ENCODE assay signal across 8 cellular contexts in the genomic region with DNA sequence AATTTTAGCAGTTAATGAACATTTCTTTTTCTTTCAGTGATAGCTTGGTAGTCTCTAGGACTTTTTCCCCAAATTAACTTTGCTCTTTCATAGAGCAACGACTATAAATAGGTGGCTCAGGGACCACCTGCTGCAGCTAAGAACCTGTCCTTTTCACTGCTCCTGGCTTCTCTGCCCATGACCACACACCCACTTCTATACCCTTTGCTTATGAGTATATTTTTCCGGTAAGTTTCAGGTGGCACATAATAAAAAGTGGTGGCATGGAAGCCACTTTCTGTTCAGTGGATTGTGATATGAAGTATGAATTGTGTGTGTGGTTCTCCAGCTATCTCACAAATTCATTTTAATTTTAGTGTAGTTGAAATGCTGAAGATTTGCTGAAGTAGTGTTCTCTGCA. TPM values are rescaled to one million over a fixed set of nuclear protein-coding genes. Genes with fewer than 3 reads are reported as not detected.
DNase-seq lines count a peak whose midpoint lies in the region; ATAC-seq and TF ChIP-seq lines count a peak whose summit lies in the region.

No MANE protein-coding gene starts in this region.

- no peak for ATAC-seq in activated CD4-positive, alpha-beta T cell treated with anti-CD3 and anti-CD28 coated beads for 36 hours
- ATAC-seq in gastroesophageal sphincter = no peak
- no peak for ATAC-seq in GM19023 (IDR thresholded peaks at IDR 0.05; ENCODE audit: unreplicated experiment)

- H3K27ac ChIP-seq in gastroesophageal sphincter (peak overlapping the region in 3 of 4 donors; percentile 12 to 96 (median 96)), stomach (peak overlapping the region in 4 of 5 donors; percentile 97 to 98 (median 98))

- H3K27ac Mint-ChIP-seq in activated CD4-positive, alpha-beta T cell treated with anti-CD3 and anti-CD28 coated beads for 36 hours = peak overlapping the region; percentile 97

- 52 to 67% methylated on average over 2 of the region's 2 CpGs for WGBS in gastroesophageal sphincter (ENCODE audit: low coverage in 1 of 2), 2 donors
- 55 to 72% (median 63%) methylated on average over 2 of the region's 2 CpGs for WGBS in stomach, 5 donors

- no peaks in the 10 kb centered on the region for H3K27me3 ChIP-seq in gastroesophageal sphincter
- no peaks in the 10 kb centered on the region for H3K27me3 ChIP-seq in stomach

- TF ChIP-seq POLR2A in gastroesophageal sphincter (IDR thresholded peaks at IDR 0.05) (no peak), stomach (IDR thresholded peaks at IDR 0.05) (no peak)

- TF ChIP-seq CTCF in gastroesophageal sphincter (IDR thresholded peaks at IDR 0.05) (no peak), stomach (IDR thresholded peaks at IDR 0.05) (no peak)

- no peak for TF ChIP-seq EP300 in gastroesophageal sphincter (IDR thresholded peaks at IDR 0.05)
- TF ChIP-seq EP300 in stomach (IDR thresholded peaks at IDR 0.05) = no peak

- DNase-seq in activated CD4-positive, alpha-beta T cell treated with anti-CD3 and anti-CD28 coated beads for 36 hours = peak; percentile 11
- DNase-seq in activated CD4-positive, alpha-beta T cell treated with anti-CD3 and anti-CD28 coated beads, Interleukin-2, amount 50 U/mL, for 48 hours = no peak
- peak; percentile 16 for DNase-seq in SW480 (ENCODE audit: low spot score)
- no peak for DNase-seq in stomach
- DNase-seq in COR-L47 (lab: John Stamatoyannopoulos, UW) = no peak
- no peak for DNase-seq in GM19238 (ENCODE audit: insufficient read length, low spot score)

- H3K4me3 ChIP-seq in gastroesophageal sphincter (peak overlapping the region; percentile 50 to 65), stomach (peak overlapping the region; percentile 61 to 68 (median 66))

- CTCF ChIA-PET in activated CD4-positive, alpha-beta T cell treated with anti-CD3 and anti-CD28 coated beads for 36 hours (lab: Charles Lee) = interaction anchor here (1.0 kb wide), 1 partner anchor 19 kb away, joined by 3 read pairs; no protein-coding TSS in a partner anchor

- H3K4me1 Mint-ChIP-seq in activated CD4-positive, alpha-beta T cell treated with anti-CD3 and anti-CD28 coated beads for 36 hours = peaks cover 27% of the 10 kb centered on the region

- H3K4me1 ChIP-seq in gastroesophageal sphincter = peaks cover 9 to 48% (median 9%) of the 10 kb centered on the region in 3 donors
- peaks cover 15 to 43% (median 23%) of the 10 kb centered on the region in 4 donors for H3K4me1 ChIP-seq in stomach

- intact Hi-C loops in activated CD4-positive, alpha-beta T cell treated with anti-CD3 and anti-CD28 coated beads for 36 hours (cut with DNase I, micrococcal nuclease) = loop anchor here (1.0 to 10.0 kb wide), 6 partner anchors 35 to 593 kb away; a partner anchor contains a TSS
- intact Hi-C loops in stomach (cut with DNase I; ENCODE audit: low total_unique reads) = no loop called here

- H3K9me3 Mint-ChIP-seq in activated CD4-positive, alpha-beta T cell treated with anti-CD3 and anti-CD28 coated beads for 36 hours (ENCODE audit: low read depth) = no peaks in the 10 kb centered on the region

- POLR2A ChIA-PET in activated CD4-positive, alpha-beta T cell treated with anti-CD3 and anti-CD28 coated beads for 36 hours (lab: Charles Lee) = interaction anchor here (1.0 to 1.3 kb wide), 2 partner anchors 10 to 28 kb away, joined by 4 to 5 read pairs; no protein-coding TSS in a partner anchor

- H3K4me3 Mint-ChIP-seq in activated CD4-positive, alpha-beta T cell treated with anti-CD3 and anti-CD28 coated beads for 36 hours = peak overlapping the region; percentile 97

- peaks cover 26% of the 10 kb centered on the region for H3K36me3 Mint-ChIP-seq in activated CD4-positive, alpha-beta T cell treated with anti-CD3 and anti-CD28 coated beads for 36 hours (ENCODE audit: low read depth)

- H3K9me3 ChIP-seq in gastroesophageal sphincter = no peaks in the 10 kb centered on the region
- H3K9me3 ChIP-seq in stomach = no peaks in the 10 kb centered on the region

- peaks cover 2% of the 10 kb centered on the region for H3K27me3 Mint-ChIP-seq in activated CD4-positive, alpha-beta T cell treated with anti-CD3 and anti-CD28 coated beads for 36 hours

- H3K36me3 ChIP-seq in gastroesophageal sphincter = peaks cover 5 to 38% of the 10 kb centered on the region in 2 donors
- H3K36me3 ChIP-seq in stomach = peaks cover 6 to 39% (median 34%) of the 10 kb centered on the region in 4 donors

RNA-seq across cellular contexts. Expression of a gene that starts 1.2 kb away (rescaled TPM):
- 10 to 100 TPM; 23.4 to 26.5 TPM for total RNA-seq in activated CD4-positive, alpha-beta T cell treated with anti-CD3 and anti-CD28 coated beads for 36 hours
- total RNA-seq in gastroesophageal sphincter = 10 to 100 TPM; 11.2 to 23.0 (median 16.7) TPM
- total RNA-seq in stomach = 10 to 100 TPM in 4 of 5 donors, 1 to 10 TPM in 1; 8.4 to 37.1 (median 26.3) TPM
- polyA plus RNA-seq in stomach = 10 to 100 TPM in 2 of 3 donors, 1 to 10 TPM in 1; 6.3 to 17.1 (median 10.0) TPM

RNA-seq across cellular contexts. Expression of a gene that starts 36.7 kb away (rescaled TPM):
- not detected for total RNA-seq in activated CD4-positive, alpha-beta T cell treated with anti-CD3 and anti-CD28 coated beads for 36 hours
- 10 to 100 TPM; 35.1 to 97.7 (median 60.5) TPM for total RNA-seq in gastroesophageal sphincter
- total RNA-seq in stomach = 10 to 100 TPM in 4 of 5 donors, 1 to 10 TPM in 1; 8.4 to 58.7 (median 44.9) TPM
- 1 to 10 TPM; 3.0 to 3.7 (median 3.2) TPM for polyA plus RNA-seq in stomach

Comparison
In these comparisons a context has a peak if more than half of its experiments do, and no peak if none do; other contexts are left out.
1. DNase-seq: peak in activated CD4-positive, alpha-beta T cell treated with anti-CD3 and anti-CD28 coated beads for 36 hours (single experiment) and SW480 (single experiment); none in activated CD4-positive, alpha-beta T cell treated with anti-CD3 and anti-CD28 coated beads, Interleukin-2, amount 50 U/mL, for 48 hours (0 of 2), stomach (single experiment), COR-L47 (single experiment) and GM19238 (single experiment).
2. RNA of a gene that starts 36.7 kb away (total RNA-seq): 35.1 to 97.7 TPM in gastroesophageal sphincter and 8.4 to 58.7 TPM in stomach; not detected in activated CD4-positive, alpha-beta T cell treated with anti-CD3 and anti-CD28 coated beads for 36 hours; every median in the first group is over 4 times any median in the second.